ENCODE assay signal across 17 cellular contexts in the genomic region with DNA sequence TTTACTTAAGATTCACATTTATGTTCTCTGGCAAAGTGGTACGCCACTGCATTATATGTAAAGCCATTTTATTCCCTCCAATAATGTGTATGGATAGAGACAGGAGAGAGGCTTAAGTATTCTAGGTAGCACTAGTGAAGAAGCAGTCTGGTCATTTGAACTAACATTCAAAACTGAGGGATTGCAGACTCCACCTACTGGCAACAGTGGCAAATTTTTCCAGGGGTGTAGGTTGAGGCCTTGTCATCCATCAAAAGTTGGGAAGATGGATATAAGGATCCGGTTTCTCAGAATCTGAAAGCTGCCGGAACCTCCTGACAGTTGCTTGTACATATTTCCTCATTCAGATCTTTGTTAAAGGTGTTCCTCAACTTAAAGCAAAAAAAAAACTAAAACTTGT.
DNase-seq lines count a peak whose midpoint lies in the region; ATAC-seq, FAIRE-seq and TF ChIP-seq lines count a peak whose summit lies in the region.
"Had no signal": no experiment of that assay in that cellular context is flagged by ENCODE, and none has a peak within 500 bp of the region (broad histone marks: within the 10 kb centered on the region; RNA-seq: fewer than 3 reads in every experiment).

No MANE protein-coding gene starts in this region.

- BruUV-seq in PC-3 (replicated peaks; lab: Mats Ljungman, UMichigan) = no TSS peak

- no CpG with 5 or more reads among the region's 3 CpGs for WGBS in iPS DF 6.9 (ENCODE audit: insufficient coverage, insufficient read length)

- no peaks in the 10 kb centered on the region for H3F3A ChIP-seq in PC-3 (ENCODE audit: low read length, unreplicated experiment)

- no peak for FAIRE-seq in D721Med (lab: Jason Lieb, UNC)

- no peaks in the 10 kb centered on the region for H4K20me1 ChIP-seq in PC-3 (ENCODE audit: low read length)

- H3K27ac ChIP-seq in PC-3 (ENCODE audit: low read length) = no peak overlapping the region
- no peak overlapping the region for H3K27ac ChIP-seq in iPS DF 6.9 (ENCODE audit: low read length)
- H3K27ac ChIP-seq: esophagus muscularis mucosa, tibial artery had no signal

- no peaks in the 10 kb centered on the region for H3K4me1 ChIP-seq in PC-3 (ENCODE audit: insufficient read depth, low read length)
- H3K4me1 ChIP-seq in iPS DF 6.9 (ENCODE audit: control insufficient read depth, insufficient read depth, low read length) = no peaks in the 10 kb centered on the region
- H3K4me1 ChIP-seq: esophagus muscularis mucosa, tibial artery had no signal

- POLR2A ChIA-PET in PC-3 (lab: Charles Lee; ENCODE audit: unreplicated experiment) = no interaction called here

- intact Hi-C loops in PC-3 (cut with micrococcal nuclease) = loop anchor here (5.0 kb wide), 1 partner anchor 522 kb away; no protein-coding TSS in a partner anchor

- H3K9me2 ChIP-seq in PC-3 (replicated peaks; ENCODE audit: low read length) = no peaks in the 10 kb centered on the region

- no peaks in the 10 kb centered on the region for H3K36me3 ChIP-seq in PC-3 (ENCODE audit: low read depth, low read length)
- H3K36me3 ChIP-seq in iPS DF 6.9 (ENCODE audit: control insufficient read depth, insufficient read depth, low read length) = no peaks in the 10 kb centered on the region
- H3K36me3 ChIP-seq: esophagus muscularis mucosa, tibial artery had no signal

- H3K9me3 ChIP-seq in PC-3 (ENCODE audit: low read length) (no peaks in the 10 kb centered on the region), iPS DF 6.9 (ENCODE audit: control insufficient read depth, insufficient read depth, low read length) (no peaks in the 10 kb centered on the region)
- H3K9me3 ChIP-seq: esophagus muscularis mucosa, mucosa of descending colon, tibial artery had no signal

- H3K27me3 ChIP-seq in PC-3 (ENCODE audit: low read length) (no peaks in the 10 kb centered on the region), iPS DF 6.9 (ENCODE audit: control insufficient read depth, insufficient read depth, low read length) (no peaks in the 10 kb centered on the region)
- H3K27me3 ChIP-seq: esophagus muscularis mucosa, tibial artery had no signal

- H3K4me3 ChIP-seq in PC-3 (ENCODE audit: low read length) = no peak overlapping the region
- H3K4me3 ChIP-seq in iPS DF 6.9 (ENCODE audit: low read length) = no peak overlapping the region
- H3K4me3 ChIP-seq: esophagus muscularis mucosa, mucosa of descending colon, tibial artery had no signal

- no peak overlapping the region for H2AFZ ChIP-seq in PC-3 (ENCODE audit: low read length)

- H3K79me2 ChIP-seq in PC-3 (ENCODE audit: low read length) = no peaks in the 10 kb centered on the region

- H3K9ac ChIP-seq in PC-3 (ENCODE audit: low read length) = no peak overlapping the region

- ATAC-seq in PC-3 = no peak
- ATAC-seq in HG02885 (IDR thresholded peaks at IDR 0.05; ENCODE audit: poor library complexity, unreplicated experiment) = no peak
- ATAC-seq: mucosa of descending colon had no signal

- H3K4me2 ChIP-seq in PC-3 (ENCODE audit: low read length) = no peak overlapping the region

- DNase-seq in DMS 273 (lab: John Stamatoyannopoulos, UW; ENCODE audit: unreplicated experiment) (peak; percentile 25), DMS 273 treated with DMSO at 0.1 percent for 48 hours (lab: John Stamatoyannopoulos, UW) (no peak), D721Med (ENCODE audit: insufficient read length, low spot score) (no peak), PC-3 (no peak), iPS DF 6.9 (ENCODE audit: low read depth, low spot score) (peak; percentile 18), NCI-H526 treated with DMSO at 0.1 percent for 48 hours (lab: John Stamatoyannopoulos, UW) (no peak), UCSD-AML1 (lab: John Stamatoyannopoulos, UW; ENCODE audit: unreplicated experiment) (no peak)
- DNase-seq: 8988T; activated B cell treated with CpG ODN at 0.5 μM for 24 hours; activated CD8-positive, alpha-beta memory T cell treated with anti-CD3 and anti-CD28 coated beads, Interleukin-2, amount 50 U/mL, for 4 hours; activated naive CD8-positive, alpha-beta T cell treated with anti-CD3 and anti-CD28 coated beads for 36 hours; KG1; mucosa of descending colon; posterior cingulate gyrus; tibial artery had no signal

- TF ChIP-seq CTCF in D721Med (IDR thresholded peaks at IDR 0.05; ENCODE audit: insufficient read depth, missing control alignments) = peak; percentile 13
- peak; percentile 22; the same call in 1 of the 2 replicates for TF ChIP-seq CTCF in PC-3 (conservative IDR thresholded peaks at IDR 0.05; ENCODE audit: low read depth, low read length)

- CTCF ChIA-PET in PC-3 (lab: Charles Lee) = no interaction called here

Comparison
In these comparisons a context has a peak if more than half of its experiments do, and no peak if none do; other contexts are left out.
1. DNase-seq: peak in DMS 273 (single experiment) and iPS DF 6.9 (single experiment); none in DMS 273 treated with DMSO at 0.1 percent for 48 hours (single experiment), D721Med (single experiment), PC-3 (single experiment), NCI-H526 treated with DMSO at 0.1 percent for 48 hours (single experiment) and UCSD-AML1 (single experiment).